Comparison of ENCODE assay signal across 9 cellular contexts in the genomic region with DNA sequence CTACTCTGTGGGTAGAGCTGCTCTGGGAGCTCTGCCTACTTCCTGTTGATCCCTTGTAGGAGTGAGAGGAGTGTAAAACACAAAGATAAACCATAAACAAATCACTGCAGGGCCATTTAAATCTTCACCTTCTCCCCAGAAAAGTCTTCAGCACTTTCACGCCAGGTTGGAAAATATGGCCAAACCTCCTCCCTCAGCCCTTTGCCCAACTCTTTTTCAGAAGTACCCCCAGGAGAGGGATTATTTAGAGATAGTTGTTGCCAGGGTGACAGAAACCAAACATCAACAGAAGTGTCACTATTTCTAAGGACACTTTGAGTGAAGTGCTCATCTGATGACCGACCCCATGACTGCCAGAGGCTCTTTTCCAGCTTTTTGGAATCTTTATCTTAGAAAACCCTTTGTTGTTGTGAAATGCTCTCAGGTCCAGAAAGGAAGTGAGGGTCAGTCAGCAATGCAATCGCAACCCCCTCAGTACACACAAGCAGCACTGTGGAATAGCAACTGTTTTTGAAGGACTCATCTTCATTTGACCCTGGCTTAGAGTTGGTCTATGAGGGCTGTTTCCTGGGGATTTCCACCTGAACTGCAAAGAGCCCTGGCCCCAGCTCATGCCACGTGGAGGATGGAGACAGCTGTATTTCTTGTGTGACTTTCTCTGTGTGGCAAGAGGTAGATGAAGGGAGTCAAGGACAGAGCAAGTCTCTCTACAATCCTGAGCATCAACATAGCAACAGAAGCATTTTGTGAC. TPM values are rescaled to one million over a fixed set of nuclear protein-coding genes. Genes with fewer than 3 reads are reported as not detected.
DNase-seq lines count a peak whose midpoint lies in the region; ATAC-seq and TF ChIP-seq lines count a peak whose summit lies in the region.
"Had no signal": no experiment of that assay in that cellular context is flagged by ENCODE, and none has a peak within 500 bp of the region (broad histone marks: within the 10 kb centered on the region; RNA-seq: fewer than 3 reads in every experiment).

No MANE protein-coding gene starts in this region.

- no peaks in the 10 kb centered on the region for H3K27me3 ChIP-seq in CD4-positive, CD25-positive, alpha-beta regulatory T cell (ENCODE audit: control insufficient read depth, insufficient read depth, low read length)
- no peaks in the 10 kb centered on the region; the same call in 1 of the 2 replicates for H3K27me3 ChIP-seq in H7 (ENCODE audit: control insufficient read depth, insufficient read depth, low read length)
- no peaks in the 10 kb centered on the region for H3K27me3 ChIP-seq in lower lobe of right lung (ENCODE audit: low read depth)
- no peaks in the 10 kb centered on the region for H3K27me3 ChIP-seq in brain microvascular endothelial cell (replicated peaks)
- H3K27me3 ChIP-seq: ascending aorta had no signal

- in situ Hi-C loops in brain microvascular endothelial cell (cut with HindIII; ENCODE audit: low pct_ligation_motif_present, low sequenced_read_pairs): no loop called here

- no peaks in the 10 kb centered on the region for H3K36me3 ChIP-seq in CD4-positive, CD25-positive, alpha-beta regulatory T cell (ENCODE audit: control insufficient read depth, insufficient read depth, low read length)
- no peaks in the 10 kb centered on the region for H3K36me3 ChIP-seq in H7 (replicated peaks; ENCODE audit: control insufficient read depth, insufficient read depth, low read length)
- H3K36me3 ChIP-seq in lower lobe of right lung: no peaks in the 10 kb centered on the region
- no peaks in the 10 kb centered on the region for H3K36me3 ChIP-seq in brain microvascular endothelial cell (replicated peaks)
- H3K36me3 ChIP-seq: ascending aorta had no signal

- peaks cover 26% of the 10 kb centered on the region for H3K4me1 ChIP-seq in CD4-positive, CD25-positive, alpha-beta regulatory T cell (ENCODE audit: control insufficient read depth, insufficient read depth, low read length, poor library complexity, severe bottlenecking)
- H3K4me1 ChIP-seq in lower lobe of right lung: peaks cover 34% of the 10 kb centered on the region

- H3K27me3 Mint-ChIP-seq in CD4-positive, CD25-positive, alpha-beta regulatory T cell: no peaks in the 10 kb centered on the region
- H3K27me3 Mint-ChIP-seq in activated T-helper 17 cell treated with anti-CD3 and anti-CD28 coated beads, Interleukin-2, amount 50 U/mL, for 72 hours: no peaks in the 10 kb centered on the region

- no peaks in the 10 kb centered on the region for H3K9me3 ChIP-seq in CD4-positive, CD25-positive, alpha-beta regulatory T cell (ENCODE audit: control insufficient read depth in 2 of 2, low read length in 2 of 2)
- no peaks in the 10 kb centered on the region for H3K9me3 ChIP-seq in lower lobe of right lung
- H3K9me3 ChIP-seq: ascending aorta had no signal

- no peak overlapping the region for H3K4me3 Mint-ChIP-seq in CD4-positive, CD25-positive, alpha-beta regulatory T cell
- peak overlapping the region; percentile 32 for H3K4me3 Mint-ChIP-seq in activated T-helper 17 cell treated with anti-CD3 and anti-CD28 coated beads, Interleukin-2, amount 50 U/mL, for 72 hours

- H3K9me3 Mint-ChIP-seq in CD4-positive, CD25-positive, alpha-beta regulatory T cell: no peaks in the 10 kb centered on the region
- no peaks in the 10 kb centered on the region for H3K9me3 Mint-ChIP-seq in activated T-helper 17 cell treated with anti-CD3 and anti-CD28 coated beads, Interleukin-2, amount 50 U/mL, for 72 hours

- H3K4me3 ChIP-seq in CD4-positive, CD25-positive, alpha-beta regulatory T cell (ENCODE audit: low read depth, low read length): no peak overlapping the region
- H3K4me3 ChIP-seq in H7 (ENCODE audit: insufficient read depth, low read depth, low read length) (no peak overlapping the region), lower lobe of right lung (no peak overlapping the region), brain microvascular endothelial cell (ENCODE audit: low read depth, low read length) (no peak overlapping the region)
- H3K4me3 ChIP-seq: ascending aorta had no signal

- DNase-seq in CD4-positive, CD25-positive, alpha-beta regulatory T cell: peak in 1 of 3 donors; percentile 31
- DNase-seq in H7 (peak; percentile 35), lower lobe of right lung (no peak), left colon (no peak), brain microvascular endothelial cell (no peak)

- intact Hi-C loops in lower lobe of right lung (cut with DNase I) (no loop called here), left colon (cut with DNase I, micrococcal nuclease) (loop anchor here in 1 of 2 donors (10.0 kb wide), 1 partner anchor 111 kb away; no protein-coding TSS in a partner anchor)

- no peak for TF ChIP-seq CTCF in lower lobe of right lung (IDR thresholded peaks at IDR 0.05)
- no peak for TF ChIP-seq CTCF in brain microvascular endothelial cell (IDR thresholded peaks at IDR 0.05; ENCODE audit: low read depth, low read length, missing control alignments)

- ATAC-seq in CD4-positive, CD25-positive, alpha-beta regulatory T cell (ENCODE audit: low read depth in 2 of 2): no peak
- peak; percentile 39 for ATAC-seq in activated T-helper 17 cell treated with anti-CD3 and anti-CD28 coated beads, Interleukin-2, amount 50 U/mL, for 72 hours (replicated peaks)
- ATAC-seq in lower lobe of right lung (peak; percentile 37 to 65), left colon (no peak), GM19397 (IDR thresholded peaks at IDR 0.05; ENCODE audit: unreplicated experiment) (no peak), GM18907 (IDR thresholded peaks at IDR 0.05; ENCODE audit: unreplicated experiment) (no peak)

- H3K36me3 Mint-ChIP-seq in CD4-positive, CD25-positive, alpha-beta regulatory T cell: peaks cover 2% of the 10 kb centered on the region
- no peaks in the 10 kb centered on the region for H3K36me3 Mint-ChIP-seq in activated T-helper 17 cell treated with anti-CD3 and anti-CD28 coated beads, Interleukin-2, amount 50 U/mL, for 72 hours (ENCODE audit: low read depth)

- H3K4me1 Mint-ChIP-seq in CD4-positive, CD25-positive, alpha-beta regulatory T cell: peaks cover 6 to 41% (median 22%) of the 10 kb centered on the region in 4 donors
- peaks cover 23% of the 10 kb centered on the region for H3K4me1 Mint-ChIP-seq in activated T-helper 17 cell treated with anti-CD3 and anti-CD28 coated beads, Interleukin-2, amount 50 U/mL, for 72 hours

- H3K27ac ChIP-seq in CD4-positive, CD25-positive, alpha-beta regulatory T cell (ENCODE audit: insufficient read depth, low read length, poor library complexity, severe bottlenecking): no peak overlapping the region
- peak overlapping the region; percentile 31 for H3K27ac ChIP-seq in lower lobe of right lung
- no peak overlapping the region for H3K27ac ChIP-seq in brain microvascular endothelial cell
- H3K27ac ChIP-seq: ascending aorta had no signal

- peak overlapping the region in 2 of 3 donors; percentile 36 to 66 for H3K27ac Mint-ChIP-seq in CD4-positive, CD25-positive, alpha-beta regulatory T cell
- peak overlapping the region; percentile 80 for H3K27ac Mint-ChIP-seq in activated T-helper 17 cell treated with anti-CD3 and anti-CD28 coated beads, Interleukin-2, amount 50 U/mL, for 72 hours

RNA-seq across cellular contexts. Expression of a gene that starts 24.6 kb away (rescaled TPM):
- total RNA-seq in CD4-positive, CD25-positive, alpha-beta regulatory T cell: 35.5 TPM
- 10 to 100 TPM; 18.2 to 26.3 (median 21.3) TPM for polyA plus RNA-seq in CD4-positive, CD25-positive, alpha-beta regulatory T cell
- 21.7 and 22.1 TPM in 2 replicates for total RNA-seq in H7 (2014; rRNA removed; shearing (Covaris generic))
- 10 to 100 TPM; 25.6 to 39.6 TPM for total RNA-seq in activated T-helper 17 cell treated with anti-CD3 and anti-CD28 coated beads, Interleukin-2, amount 50 U/mL, for 72 hours
- 27.2 TPM for total RNA-seq in lower lobe of right lung
- 10 to 100 TPM; 20.1 to 25.2 TPM for total RNA-seq in left colon

Comparison
In these comparisons a context has a peak if more than half of its experiments do, and no peak if none do; other contexts are left out.
1. ATAC-seq: peak in activated T-helper 17 cell treated with anti-CD3 and anti-CD28 coated beads, Interleukin-2, amount 50 U/mL, for 72 hours (single experiment) and lower lobe of right lung (2 of 2); none in CD4-positive, CD25-positive, alpha-beta regulatory T cell (0 of 2), left colon (single experiment), GM19397 (single experiment) and GM18907 (single experiment).